22 cellular contexts compared by ENCODE assay signal in the genomic region with DNA sequence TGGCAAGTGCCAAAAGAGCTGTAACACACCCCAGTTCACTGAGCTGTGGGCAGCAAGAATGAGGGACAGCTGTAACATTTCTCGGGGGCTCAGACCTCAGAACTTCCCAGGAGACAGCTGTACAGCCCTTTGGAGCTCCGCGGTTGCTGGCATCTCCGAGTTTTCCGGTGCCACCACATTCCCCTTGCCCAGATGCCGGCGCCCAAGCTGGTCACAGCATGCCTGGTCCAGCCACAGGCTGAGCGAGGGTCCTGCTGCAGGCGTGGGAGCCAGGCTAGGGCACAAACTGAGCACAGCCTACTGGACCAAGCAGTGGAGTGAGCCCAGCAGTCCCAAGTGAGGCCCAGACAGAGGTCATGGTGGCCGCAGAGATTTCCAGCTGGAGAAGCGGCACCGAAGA.
DNase-seq lines count a peak whose midpoint lies in the region; ATAC-seq, FAIRE-seq and TF ChIP-seq lines count a peak whose summit lies in the region.
"Had no signal": no experiment of that assay in that cellular context is flagged by ENCODE, and none has a peak within 500 bp of the region (broad histone marks: within the 10 kb centered on the region; RNA-seq: fewer than 3 reads in every experiment).

No MANE protein-coding gene starts in this region.

- H3K9me3 Mint-ChIP-seq in GM23338: peaks cover 3% of the 10 kb centered on the region; the same call in 1 of the 3 replicates

- no peak for TF ChIP-seq POLR2A in H1 (IDR thresholded peaks at IDR 0.05; ENCODE audit: control extremely low read depth in 1 of 2, low read depth in 2 of 2, low read length in 2 of 2)
- TF ChIP-seq POLR2A in erythroblast (IDR thresholded peaks at IDR 0.05; ENCODE audit: low read length): no peak
- TF ChIP-seq POLR2A in gastroesophageal sphincter (IDR thresholded peaks at IDR 0.05): no peak

- no peak overlapping the region for H3K18ac ChIP-seq in H1 (ENCODE audit: extremely low read depth, low read length)
- H3K18ac ChIP-seq in neuronal stem cell (ENCODE audit: low read length): peak overlapping the region; percentile 71

- no peaks in the 10 kb centered on the region for H3F3A ChIP-seq in GM23338 (replicated peaks; ENCODE audit: low read depth)

- no peak overlapping the region for H2BK5ac ChIP-seq in H1 (ENCODE audit: low read depth, low read length)
- H2BK5ac ChIP-seq in neuronal stem cell (ENCODE audit: low read length): no peak overlapping the region

- DNase-seq in GM23338 (ENCODE audit: low spot score): no peak
- no peak for DNase-seq in H1 (ENCODE audit: low read depth in 1 of 2, low spot score in 2 of 2)
- peak; percentile 65 for DNase-seq in mesenteric fat pad (ENCODE audit: low spot score)
- no peak for DNase-seq in neuronal stem cell (ENCODE audit: low spot score)
- DNase-seq in hippocampal formation (lab: John Stamatoyannopoulos, UW): no peak
- no peak for DNase-seq in erythroblast (lab: John Stamatoyannopoulos, UW)
- DNase-seq: Calu3; CD4-positive, alpha-beta memory T cell; DMS53; DND-41; EL; GOT3 had no signal

- no peak for TF ChIP-seq CTCF in GM23338 (conservative IDR thresholded peaks at IDR 0.05; ENCODE audit: low read depth in 2 of 2)
- TF ChIP-seq CTCF in H1 (IDR thresholded peaks at IDR 0.05; ENCODE audit: control extremely low read depth in 1 of 3, insufficient read depth in 1 of 3, low read depth in 1 of 3, low read length in 3 of 3): no peak
- no peak for TF ChIP-seq CTCF in gastroesophageal sphincter (IDR thresholded peaks at IDR 0.05)

- H2BK15ac ChIP-seq in H1 (ENCODE audit: low read length): no peak overlapping the region
- no peak overlapping the region for H2BK15ac ChIP-seq in neuronal stem cell (ENCODE audit: low read length)

- no peaks in the 10 kb centered on the region for H3K4me1 ChIP-seq in GM23338 (ENCODE audit: insufficient read depth)
- H3K4me1 ChIP-seq in H1 (replicated peaks in 1 of 4; ENCODE audit: control insufficient read depth in 3 of 4, insufficient read depth in 4 of 4, low read length in 3 of 4): no peaks in the 10 kb centered on the region; a peak in 1 of 7 replicates
- H3K4me1 ChIP-seq in neuronal stem cell (ENCODE audit: control insufficient read depth in 2 of 2, insufficient read depth in 1 of 2, low read depth in 1 of 2, low read length in 2 of 2): no peaks in the 10 kb centered on the region
- H3K4me1 ChIP-seq in gastroesophageal sphincter: no peaks in the 10 kb centered on the region
- H3K4me1 ChIP-seq: A549, BLaER1, HAP-1 had no signal

- ATAC-seq in GM23338: no peak; the same call in 2 of the 3 replicates
- ATAC-seq in GM21381 (IDR thresholded peaks at IDR 0.05; ENCODE audit: unreplicated experiment): no peak
- ATAC-seq in gastroesophageal sphincter: no peak
- ATAC-seq: A549 had no signal

- H3K27ac Mint-ChIP-seq in GM23338: no peak overlapping the region
- H3K27ac Mint-ChIP-seq: CD14-positive monocyte; CD4-positive, alpha-beta memory T cell had no signal

- H3K4me3 Mint-ChIP-seq in GM23338: no peak overlapping the region
- H3K4me3 Mint-ChIP-seq: CD14-positive monocyte; CD4-positive, alpha-beta memory T cell had no signal

- no peaks in the 10 kb centered on the region for H3K79me1 ChIP-seq in H1 (ENCODE audit: low read depth, low read length)
- H3K79me1 ChIP-seq in neuronal stem cell (ENCODE audit: low read depth, low read length): no peaks in the 10 kb centered on the region

- no peak overlapping the region for H2BK12ac ChIP-seq in H1 (ENCODE audit: low read depth, low read length)
- H2BK12ac ChIP-seq in neuronal stem cell (ENCODE audit: low read length): no peak overlapping the region

- H3K23me2 ChIP-seq in H1 (ENCODE audit: low read depth, low read length): no peaks in the 10 kb centered on the region

- H4K91ac ChIP-seq in H1 (replicated peaks; ENCODE audit: insufficient read length, low read length) (no peak overlapping the region), neuronal stem cell (ENCODE audit: low read depth, low read length, poor library complexity) (no peak overlapping the region)

- WGBS in H1 (ENCODE audit: extremely low coverage in 1 of 2, insufficient coverage in 1 of 2, insufficient read length in 1 of 2, insufficient replicate concordance in 2 of 2, low coverage in 1 of 2, low lambda C conversion rate in 2 of 2, missing lambda C conversion rate in 1 of 2), 2 experiments: 94% methylated on average over 11 of the region's 12 CpGs; no CpG with 5 or more reads in 1 of the 2 experiments
- no CpG with 5 or more reads among the region's 12 CpGs for WGBS in neuronal stem cell (ENCODE audit: extremely low coverage in 2 of 2, insufficient read length in 2 of 2, insufficient replicate concordance in 1 of 2), 2 donors
- WGBS in gastroesophageal sphincter (ENCODE audit: low coverage in 1 of 2), 2 donors: 100% methylated on average over 2 of the region's 12 CpGs; no CpG with 5 or more reads in 1 of the 2 donors

- H3K27me3 Mint-ChIP-seq in GM23338 (ENCODE audit: insufficient read depth, low read depth, poor library complexity): no peaks in the 10 kb centered on the region
- H3K27me3 Mint-ChIP-seq: CD4-positive, alpha-beta memory T cell had no signal

- H2AK5ac ChIP-seq in H1 (ENCODE audit: low read depth, low read length) (no peak overlapping the region), neuronal stem cell (ENCODE audit: low read depth, low read length) (no peak overlapping the region)

- TF ChIP-seq EP300 in H1 (IDR thresholded peaks at IDR 0.05; ENCODE audit: borderline replicate concordance in 1 of 2, low read depth in 2 of 2, low read length in 2 of 2): no peak
- TF ChIP-seq EP300 in gastroesophageal sphincter (IDR thresholded peaks at IDR 0.05): no peak

- H3K27ac ChIP-seq in GM23338 (ENCODE audit: low read depth) (no peak overlapping the region), H1 (ENCODE audit: low read depth, low read length) (no peak overlapping the region), neuronal stem cell (replicated peaks; ENCODE audit: low read length) (no peak overlapping the region), gastroesophageal sphincter (no peak overlapping the region)
- H3K27ac ChIP-seq: 22Rv1, A549, BLaER1, HL-60 had no signal

- H2BK120ac ChIP-seq in H1 (replicated peaks; ENCODE audit: low read depth, low read length): no peak overlapping the region
- H2BK120ac ChIP-seq in neuronal stem cell (ENCODE audit: low read depth, low read length): no peak overlapping the region

- H3K4me1 Mint-ChIP-seq in GM23338: no peaks in the 10 kb centered on the region
- H3K4me1 Mint-ChIP-seq: CD14-positive monocyte had no signal

- H3K9me2 ChIP-seq in GM23338 (ENCODE audit: insufficient read depth): no peaks in the 10 kb centered on the region

- H3K9ac ChIP-seq in H1 (replicated peaks in 1 of 4; ENCODE audit: extremely low read depth in 1 of 4, low read depth in 3 of 4, low read length in 3 of 4) (no peak overlapping the region), neuronal stem cell (ENCODE audit: low read depth, low read length, poor library complexity) (no peak overlapping the region)
- H3K9ac ChIP-seq: BLaER1 had no signal

- H3K4ac ChIP-seq in H1 (replicated peaks; ENCODE audit: insufficient read length, low read depth, low read length): no peak overlapping the region
- no peak overlapping the region for H3K4ac ChIP-seq in neuronal stem cell (ENCODE audit: low read length)

- H4K5ac ChIP-seq in H1 (ENCODE audit: insufficient read length, low read depth, low read length): no peak overlapping the region

- CTCF ChIA-PET in H1 (lab: Charles Lee; ENCODE audit: partially characterized antibody): interaction anchor here (0.9 to 2.1 kb wide), 2 partner anchors 10 to 12 kb away, joined by 3 to 5 read pairs; no protein-coding TSS in a partner anchor

- POLR2A ChIA-PET in H1 (lab: Charles Lee; ENCODE audit: partially characterized antibody): no interaction called here

- H3K36me3 ChIP-seq in GM23338 (ENCODE audit: insufficient read depth) (no peaks in the 10 kb centered on the region), H1 (ENCODE audit: control insufficient read depth in 2 of 4, insufficient read depth in 4 of 4, low read length in 3 of 4) (no peaks in the 10 kb centered on the region), neuronal stem cell (replicated peaks in 1 of 2; ENCODE audit: control insufficient read depth in 2 of 2, insufficient read depth in 2 of 2, low read length in 2 of 2) (no peaks in the 10 kb centered on the region), gastroesophageal sphincter (no peaks in the 10 kb centered on the region)
- H3K36me3 ChIP-seq: BLaER1, HAP-1 had no signal

- no peak overlapping the region for H3K56ac ChIP-seq in H1 (replicated peaks; ENCODE audit: insufficient read length, low read depth, low read length)

- H3K79me2 ChIP-seq in GM23338 (replicated peaks; ENCODE audit: insufficient read depth) (no peaks in the 10 kb centered on the region), H1 (ENCODE audit: control insufficient read depth in 1 of 2, insufficient read depth in 2 of 2, low read length in 2 of 2) (no peaks in the 10 kb centered on the region)

- no peak for TF ChIP-seq RAD21 in H1 (IDR thresholded peaks at IDR 0.05 in 1 of 2, conservative IDR thresholded peaks at IDR 0.05 in 1 of 2; ENCODE audit: low read depth in 2 of 2, low read length in 2 of 2)

- H3K9me3 ChIP-seq in H1 (ENCODE audit: insufficient read depth in 2 of 2, low read depth in 1 of 2, low read length in 1 of 2) (no peaks in the 10 kb centered on the region), neuronal stem cell (replicated peaks in 1 of 2; ENCODE audit: control insufficient read depth in 2 of 2, insufficient read depth in 1 of 2, low read depth in 1 of 2, low read length in 2 of 2) (no peaks in the 10 kb centered on the region), gastroesophageal sphincter (no peaks in the 10 kb centered on the region)
- H3K9me3 ChIP-seq: A549, BLaER1, HAP-1 had no signal

- no peak overlapping the region for H3K14ac ChIP-seq in H1 (ENCODE audit: insufficient read length)
- H3K14ac ChIP-seq in neuronal stem cell (ENCODE audit: low read length): no peak overlapping the region

- no peak overlapping the region for H3K4me2 ChIP-seq in GM23338
- H3K4me2 ChIP-seq in H1 (ENCODE audit: insufficient read depth in 1 of 2, low read depth in 2 of 2, low read length in 2 of 2): no peak overlapping the region
- no peak overlapping the region for H3K4me2 ChIP-seq in neuronal stem cell (ENCODE audit: insufficient read depth, low read length, poor library complexity, severe bottlenecking)
- H3K4me2 ChIP-seq: A549, BLaER1 had no signal

- no peak for FAIRE-seq in H1 (lab: Jason Lieb, UNC)
- FAIRE-seq: A549, GM12891, GM19239 had no signal

- H2BK20ac ChIP-seq in H1 (ENCODE audit: low read length): no peak overlapping the region

- H4K8ac ChIP-seq in H1 (ENCODE audit: extremely low read depth, insufficient read depth, low read length): peak overlapping the region; percentile 9; the same call in 1 of the 2 replicates
- no peak overlapping the region for H4K8ac ChIP-seq in neuronal stem cell (ENCODE audit: low read depth, low read length)

- H4K20me1 ChIP-seq in GM23338 (replicated peaks; ENCODE audit: insufficient read depth) (no peaks in the 10 kb centered on the region), H1 (replicated peaks in 1 of 2; ENCODE audit: control insufficient read depth in 1 of 2, insufficient read depth in 2 of 2, low read length in 2 of 2) (no peaks in the 10 kb centered on the region)
- H4K20me1 ChIP-seq: BLaER1 had no signal

- no peaks in the 10 kb centered on the region for H3K36me3 Mint-ChIP-seq in GM23338 (ENCODE audit: low read depth)
- H3K36me3 Mint-ChIP-seq: CD14-positive monocyte; CD4-positive, alpha-beta memory T cell had no signal

- H3K4me3 ChIP-seq in GM23338: no peak overlapping the region
- no peak overlapping the region for H3K4me3 ChIP-seq in H1 (ENCODE audit: extremely low read depth in 1 of 4, insufficient read depth in 2 of 4, low read depth in 3 of 4, low read length in 4 of 4)
- H3K4me3 ChIP-seq in neuronal stem cell (ENCODE audit: low read length in 2 of 2): no peak overlapping the region
- H3K4me3 ChIP-seq in gastroesophageal sphincter: no peak overlapping the region
- H3K4me3 ChIP-seq: A549, BLaER1, HAP-1 had no signal

- peak overlapping the region; percentile 64 for H2AFZ ChIP-seq in GM23338
- peak overlapping the region; percentile 42 for H2AFZ ChIP-seq in H1 (ENCODE audit: low read length)
- H2AFZ ChIP-seq in neuronal stem cell (ENCODE audit: low read length): peak overlapping the region; percentile 22

- no peak overlapping the region for H3K23ac ChIP-seq in H1 (ENCODE audit: insufficient read length)
- peak overlapping the region; percentile 65 for H3K23ac ChIP-seq in neuronal stem cell (ENCODE audit: low read depth, low read length, poor library complexity)

- H3K27me3 ChIP-seq in GM23338 (ENCODE audit: insufficient read depth) (no peaks in the 10 kb centered on the region), H1 (replicated peaks in 1 of 4; ENCODE audit: control insufficient read depth in 3 of 4, extremely low read depth in 1 of 4, insufficient read depth in 3 of 4, low read length in 3 of 4) (no peaks in the 10 kb centered on the region), neuronal stem cell (ENCODE audit: control insufficient read depth in 3 of 3, insufficient read depth in 3 of 3, low read depth in 1 of 3, low read length in 3 of 3) (no peaks in the 10 kb centered on the region), gastroesophageal sphincter (no peaks in the 10 kb centered on the region)
- H3K27me3 ChIP-seq: BLaER1 had no signal
